Comparison of ENCODE assay signal across 8 cellular contexts in genomic region chr2:68714866-68715265, GRCh38. TPM values are rescaled to one million over a fixed set of nuclear protein-coding genes. Genes with fewer than 3 reads are reported as not detected.
DNase-seq lines count a peak whose midpoint lies in the region; ATAC-seq and TF ChIP-seq lines count a peak whose summit lies in the region.

No MANE protein-coding gene starts in this region.

- DNase-seq in activated naive CD4-positive, alpha-beta T cell treated with anti-CD3 and anti-CD28 coated beads for 36 hours = peak; percentile 85
- no peak for DNase-seq in activated naive CD4-positive, alpha-beta T cell treated with Interleukin-2 at 50 U/mL for 16 hours
- DNase-seq in OCI-M1 (lab: John Stamatoyannopoulos, UW) = peak; percentile 74
- DNase-seq in cardiac septum (ENCODE audit: low spot score) = peak; percentile 82
- DNase-seq in BE2C = no peak
- no peak for DNase-seq in ovary
- no peak for DNase-seq in activated effector memory CD4-positive, alpha-beta T cell treated with Interleukin-2 at 50 U/mL for 16 hours

- WGBS in ovary, 3 donors = 60 to 84% (median 76%) methylated on average over 3 of the region's 3 CpGs

- H3K9me3 ChIP-seq in BE2C (no peaks in the 10 kb centered on the region), ovary (no peaks in the 10 kb centered on the region)

- CTCF ChIA-PET in activated naive CD4-positive, alpha-beta T cell treated with anti-CD3 and anti-CD28 coated beads for 36 hours (lab: Charles Lee) = interaction anchor here (1.1 to 5.8 kb wide), 5 partner anchors 13 to 195 kb away, joined by 3 to 43 read pairs (median 6); partner anchors contain the start of gene ARHGAP25

- no peaks in the 10 kb centered on the region for H3K9me3 Mint-ChIP-seq in activated naive CD4-positive, alpha-beta T cell treated with anti-CD3 and anti-CD28 coated beads for 36 hours

- peaks cover 68% of the 10 kb centered on the region for H3K4me1 Mint-ChIP-seq in activated naive CD4-positive, alpha-beta T cell treated with anti-CD3 and anti-CD28 coated beads for 36 hours (ENCODE audit: low read depth)

- H3K4me1 ChIP-seq in BE2C (no peaks in the 10 kb centered on the region), ovary (ENCODE audit: insufficient read depth) (no peaks in the 10 kb centered on the region)

- no peak overlapping the region for H3K4me3 Mint-ChIP-seq in activated naive CD4-positive, alpha-beta T cell treated with anti-CD3 and anti-CD28 coated beads for 36 hours

- H3K4me3 ChIP-seq in BE2C (ENCODE audit: low read depth, low read length) (no peak overlapping the region), ovary (no peak overlapping the region)

- no peak overlapping the region for H3K27ac ChIP-seq in ovary

- intact Hi-C loops in activated naive CD4-positive, alpha-beta T cell treated with anti-CD3 and anti-CD28 coated beads for 36 hours (cut with micrococcal nuclease) = loop anchor here (1.0 to 5.0 kb wide), 2 partner anchors 227 to 463 kb away; partner anchors contain the start of gene PPP3R1
- intact Hi-C loops in cardiac septum (cut with DNase I) (loop anchor here (5.0 to 10.0 kb wide), 2 partner anchors 192 to 250 kb away; partner anchors contain the start of genes APLF and FBXO48), ovary (cut with DNase I) (no loop called here)

- H3K27me3 Mint-ChIP-seq in activated naive CD4-positive, alpha-beta T cell treated with anti-CD3 and anti-CD28 coated beads for 36 hours (ENCODE audit: low read depth) = no peaks in the 10 kb centered on the region

- ATAC-seq in HG02943 (IDR thresholded peaks at IDR 0.05; ENCODE audit: low read depth, unreplicated experiment) = peak; percentile 78

- TF ChIP-seq EP300 in ovary (IDR thresholded peaks at IDR 0.05) = no peak

- H3K36me3 Mint-ChIP-seq in activated naive CD4-positive, alpha-beta T cell treated with anti-CD3 and anti-CD28 coated beads for 36 hours (ENCODE audit: low read depth) = no peaks in the 10 kb centered on the region

- TF ChIP-seq POLR2A in ovary (IDR thresholded peaks at IDR 0.05) = no peak

- H3K27ac Mint-ChIP-seq in activated naive CD4-positive, alpha-beta T cell treated with anti-CD3 and anti-CD28 coated beads for 36 hours = peak overlapping the region; percentile 83

- no peaks in the 10 kb centered on the region for H3K36me3 ChIP-seq in BE2C
- H3K36me3 ChIP-seq in ovary = no peaks in the 10 kb centered on the region

- no peaks in the 10 kb centered on the region for H3K27me3 ChIP-seq in BE2C
- no peaks in the 10 kb centered on the region for H3K27me3 ChIP-seq in ovary

- TF ChIP-seq CTCF in BE2C (IDR thresholded peaks at IDR 0.05; ENCODE audit: low read depth, low read length) = no peak
- TF ChIP-seq CTCF in ovary (IDR thresholded peaks at IDR 0.05) = no peak

RNA-seq across cellular contexts. Expression of gene ARHGAP25, which starts 19.7 kb away (rescaled TPM):
- 10 to 100 TPM; 43.0 to 46.7 TPM for total RNA-seq in activated naive CD4-positive, alpha-beta T cell treated with anti-CD3 and anti-CD28 coated beads for 36 hours
- total RNA-seq in cardiac septum = 5.2 TPM
- polyA plus RNA-seq in BE2C (2012; ENCODE audit: insufficient read depth, insufficient read length, low read depth) = not detected
- total RNA-seq in ovary = 10 to 100 TPM in 4 of 7 donors, 1 to 10 TPM in 3; 8.5 to 15.6 (median 12.4) TPM
- polyA plus RNA-seq in ovary = 10 to 100 TPM; 13.7 to 30.5 TPM

Comparison
In these comparisons a context has a peak if more than half of its experiments do, and no peak if none do; other contexts are left out.
1. DNase-seq: peak in activated naive CD4-positive, alpha-beta T cell treated with anti-CD3 and anti-CD28 coated beads for 36 hours (single experiment), OCI-M1 (single experiment) and cardiac septum (single experiment); none in activated naive CD4-positive, alpha-beta T cell treated with Interleukin-2 at 50 U/mL for 16 hours (single experiment), BE2C (single experiment), ovary (0 of 5) and activated effector memory CD4-positive, alpha-beta T cell treated with Interleukin-2 at 50 U/mL for 16 hours (single experiment).
2. intact Hi-C loops: an anchor here in activated naive CD4-positive, alpha-beta T cell treated with anti-CD3 and anti-CD28 coated beads for 36 hours (1.0 to 5.0 kb wide) and cardiac septum (5.0 to 10.0 kb wide); none called in ovary.